ENCODE assay signal across 9 cellular contexts in genomic region chr17:18025596-18026407, GRCh38. TPM values are rescaled to one million over a fixed set of nuclear protein-coding genes. Genes with fewer than 3 reads are reported as not detected.
A peak's percentile ranks its signal among the peaks of the same experiment; 100 is the strongest.
DNase-seq lines count a peak whose midpoint lies in the region; ATAC-seq, FAIRE-seq and TF ChIP-seq lines count a peak whose summit lies in the region.
"Had no signal": no experiment of that assay in that cellular context is flagged by ENCODE, and none has a peak within 500 bp of the region (broad histone marks: within the 10 kb centered on the region; RNA-seq: fewer than 3 reads in every experiment).

No MANE protein-coding gene starts in this region.

- H3K4me3 ChIP-seq in bronchial epithelial cell (ENCODE audit: low read depth, low read length), result no peak overlapping the region
- H3K4me3 ChIP-seq: heart right ventricle had no signal

- FAIRE-seq in bronchial epithelial cell (lab: Jason Lieb, UNC), result peak; percentile 88

- peaks cover 5% of the 10 kb centered on the region for H3K36me3 ChIP-seq in bronchial epithelial cell (ENCODE audit: control insufficient read depth, insufficient read depth, low read length)

- ATAC-seq in HG03521 (IDR thresholded peaks at IDR 0.05; ENCODE audit: unreplicated experiment) (peak; percentile 62), HG03196 (IDR thresholded peaks at IDR 0.05; ENCODE audit: unreplicated experiment) (no peak)
- peak; percentile 97 for ATAC-seq in stimulated activated effector memory CD8-positive, alpha-beta T cell treated with anti-CD3 and anti-CD28 coated beads, Interleukin-12 subunit alpha, Interleukin-12 subunit beta, amount 100 ng/mL, for 72 hours

- peak overlapping the region; percentile 50 for H3K4me3 Mint-ChIP-seq in stimulated activated effector memory CD8-positive, alpha-beta T cell treated with anti-CD3 and anti-CD28 coated beads, Interleukin-12 subunit alpha, Interleukin-12 subunit beta, amount 100 ng/mL, for 72 hours

- no peaks in the 10 kb centered on the region for H3K27me3 ChIP-seq in bronchial epithelial cell (ENCODE audit: control insufficient read depth, insufficient read depth, low read length)
- H3K27me3 ChIP-seq: heart right ventricle had no signal

- peak overlapping the region; percentile 83 for H3K27ac Mint-ChIP-seq in stimulated activated effector memory CD8-positive, alpha-beta T cell treated with anti-CD3 and anti-CD28 coated beads, Interleukin-12 subunit alpha, Interleukin-12 subunit beta, amount 100 ng/mL, for 72 hours

- H3K36me3 Mint-ChIP-seq in stimulated activated effector memory CD8-positive, alpha-beta T cell treated with anti-CD3 and anti-CD28 coated beads, Interleukin-12 subunit alpha, Interleukin-12 subunit beta, amount 100 ng/mL, for 72 hours, result peaks cover 60% of the 10 kb centered on the region

- peak; percentile 26 for DNase-seq in activated CD8-positive, alpha-beta memory T cell treated with anti-CD3 and anti-CD28 coated beads, Interleukin-2, amount 50 U/mL, for 4 hours
- DNase-seq in activated CD8-positive, alpha-beta memory T cell treated with anti-CD3 and anti-CD28 coated beads, Interleukin-2, amount 50 U/mL, for 48 hours, result no peak
- DNase-seq in bronchial epithelial cell (ENCODE audit: low read depth) (peak; percentile 85), NCI-H526 (lab: John Stamatoyannopoulos, UW) (no peak), iPS-NIHi7 (ENCODE audit: extremely low spot score) (no peak)
- peak in 1 of 2 donors; percentile 68 for DNase-seq in stimulated activated effector memory CD8-positive, alpha-beta T cell treated with anti-CD3 and anti-CD28 coated beads, Interleukin-12 subunit alpha, Interleukin-12 subunit beta, amount 100 ng/mL, for 72 hours (ENCODE audit: low spot score in 2 of 2)

- no peaks in the 10 kb centered on the region for H3K9me3 Mint-ChIP-seq in stimulated activated effector memory CD8-positive, alpha-beta T cell treated with anti-CD3 and anti-CD28 coated beads, Interleukin-12 subunit alpha, Interleukin-12 subunit beta, amount 100 ng/mL, for 72 hours

- TF ChIP-seq CTCF in bronchial epithelial cell (IDR thresholded peaks at IDR 0.05; ENCODE audit: insufficient read depth, low read length, severe bottlenecking), result no peak

- H3K4me1 Mint-ChIP-seq in stimulated activated effector memory CD8-positive, alpha-beta T cell treated with anti-CD3 and anti-CD28 coated beads, Interleukin-12 subunit alpha, Interleukin-12 subunit beta, amount 100 ng/mL, for 72 hours, result peaks cover 22% of the 10 kb centered on the region

RNA-seq across cellular contexts. Expression of gene ATPAF2, which starts 13.2 kb away (rescaled TPM):
- total RNA-seq in bronchial epithelial cell, result 11.3 and 11.5 TPM in 2 replicates

RNA-seq across cellular contexts. Expression of gene GID4, which starts 13.4 kb away (rescaled TPM):
- total RNA-seq in bronchial epithelial cell, result 5.3 and 6.5 TPM in 2 replicates

RNA-seq across cellular contexts. Expression of gene DRC3, which starts 53.1 kb away (rescaled TPM):
- total RNA-seq in bronchial epithelial cell, result under 0.01 and 0.13 TPM in 2 replicates

RNA-seq across cellular contexts. Expression of gene TOM1L2, which starts 53.6 kb away (rescaled TPM):
- 12.4 and 17.8 TPM in 2 replicates for total RNA-seq in bronchial epithelial cell

Comparison
In these comparisons a context has a peak if more than half of its experiments do, and no peak if none do; other contexts are left out.
1. DNase-seq: peak in activated CD8-positive, alpha-beta memory T cell treated with anti-CD3 and anti-CD28 coated beads, Interleukin-2, amount 50 U/mL, for 4 hours (single experiment) and bronchial epithelial cell (single experiment); none in activated CD8-positive, alpha-beta memory T cell treated with anti-CD3 and anti-CD28 coated beads, Interleukin-2, amount 50 U/mL, for 48 hours (single experiment), NCI-H526 (0 of 2) and iPS-NIHi7 (single experiment).